24 cellular contexts compared by ENCODE assay signal in genomic region chr3:159848348-159849118, GRCh38. TPM values are rescaled to one million over a fixed set of nuclear protein-coding genes. Genes with fewer than 3 reads are reported as not detected.
DNase-seq lines count a peak whose midpoint lies in the region; ATAC-seq, FAIRE-seq and TF ChIP-seq lines count a peak whose summit lies in the region.
"Had no signal": no experiment of that assay in that cellular context is flagged by ENCODE, and none has a peak within 500 bp of the region (broad histone marks: within the 10 kb centered on the region; RNA-seq: fewer than 3 reads in every experiment).

No MANE protein-coding gene starts in this region.

- H3K4me1 ChIP-seq in heart left ventricle: peaks cover 8 to 91% (median 75%) of the 10 kb centered on the region in 12 donors
- peaks cover 44% of the 10 kb centered on the region for H3K4me1 ChIP-seq in psoas muscle
- H3K4me1 ChIP-seq in A673 (ENCODE audit: insufficient read depth, low read length, poor library complexity, severe bottlenecking): peaks cover 3% of the 10 kb centered on the region

- CTCF ChIA-PET in A673 (lab: Charles Lee): no interaction called here

- TF ChIP-seq POLR2A in heart left ventricle (IDR thresholded peaks at IDR 0.05): no peak

- TF ChIP-seq CTCF in brain (conservative IDR thresholded peaks at IDR 0.05) (no peak), heart left ventricle (IDR thresholded peaks at IDR 0.05) (no peak), psoas muscle (IDR thresholded peaks at IDR 0.05) (no peak), D721Med (IDR thresholded peaks at IDR 0.05; ENCODE audit: insufficient read depth, missing control alignments) (no peak), A673 (conservative IDR thresholded peaks at IDR 0.05; ENCODE audit: low read depth, low read length) (no peak)

- H3K4me3 ChIP-seq in heart left ventricle: no peak overlapping the region
- H3K4me3 ChIP-seq in psoas muscle: no peak overlapping the region
- H3K4me3 ChIP-seq in A673 (ENCODE audit: low read depth, low read length, poor library complexity, severe bottlenecking): no peak overlapping the region
- H3K4me3 ChIP-seq: BLaER1 treated with 17β-estradiol and CSF1 and Interleukin-3, amounts not matched to agents 10 nM and 100 nM; body of pancreas; lower lobe of right lung; stomach; upper lobe of right lung had no signal

- H3K36me3 ChIP-seq in heart left ventricle (no peaks in the 10 kb centered on the region), psoas muscle (ENCODE audit: insufficient read depth in 1 of 2, low read depth in 1 of 2) (no peaks in the 10 kb centered on the region), A673 (ENCODE audit: insufficient read depth, low read length, poor library complexity, severe bottlenecking) (no peaks in the 10 kb centered on the region)
- H3K36me3 ChIP-seq: BLaER1 treated with 17β-estradiol and CSF1 and Interleukin-3, amounts not matched to agents 10 nM and 100 nM; lower lobe of right lung; stomach; upper lobe of right lung; WERI-Rb-1 had no signal

- no TSS peak for BruUV-seq in A673 (replicated peaks; lab: Mats Ljungman, UMichigan)

- H3K9me3 Mint-ChIP-seq in brain: peaks cover 0 to 12% (median 7%) of the 10 kb centered on the region in 5 experiments

- POLR2A ChIA-PET in A673 (lab: Charles Lee; ENCODE audit: low non-redundant PET): no interaction called here

- in situ Hi-C loops in G401 (cut with HindIII; ENCODE audit: low sequenced_read_pairs): no loop called here

- peak overlapping the region in 10 of 12 donors; percentile 4 to 93 (median 51) for H3K27ac ChIP-seq in heart left ventricle
- peak overlapping the region; percentile 53 for H3K27ac ChIP-seq in psoas muscle
- no peak overlapping the region for H3K27ac ChIP-seq in A673 (ENCODE audit: low read depth, low read length, poor library complexity, severe bottlenecking)
- H3K27ac ChIP-seq: body of pancreas, HL-60, lower lobe of right lung, upper lobe of right lung, WERI-Rb-1 had no signal

- peak overlapping the region; percentile 10 to 66 (median 39) for H3K27ac Mint-ChIP-seq in brain
- H3K27ac Mint-ChIP-seq: immature natural killer cell had no signal

- peak; percentile 59 to 75 (median 64) for ATAC-seq in heart left ventricle
- peak in 1 of 4 donors; percentile 12 for ATAC-seq in psoas muscle
- ATAC-seq: body of pancreas, lower lobe of right lung, upper lobe of right lung had no signal

- H3K4me1 Mint-ChIP-seq in brain: peaks cover 93% of the 10 kb centered on the region
- H3K4me1 Mint-ChIP-seq: immature natural killer cell had no signal

- H3K36me3 Mint-ChIP-seq in brain: peaks cover 16% of the 10 kb centered on the region
- H3K36me3 Mint-ChIP-seq: immature natural killer cell had no signal

- WGBS in heart left ventricle, 4 donors: 15 to 41% (median 33%) methylated on average over 3 of the region's 3 CpGs
- WGBS in psoas muscle, 3 donors: 10 to 30% (median 20%) methylated on average over 3 of the region's 3 CpGs

- no peaks in the 10 kb centered on the region for H3K9me3 ChIP-seq in heart left ventricle
- H3K9me3 ChIP-seq in psoas muscle: no peaks in the 10 kb centered on the region
- H3K9me3 ChIP-seq in A673 (ENCODE audit: low read depth, low read length, poor library complexity, severe bottlenecking): no peaks in the 10 kb centered on the region
- H3K9me3 ChIP-seq: body of pancreas, lower lobe of right lung, stomach, upper lobe of right lung had no signal

- H3K27me3 ChIP-seq in heart left ventricle (no peaks in the 10 kb centered on the region), psoas muscle (ENCODE audit: insufficient read depth in 3 of 3, low read length in 2 of 3) (no peaks in the 10 kb centered on the region), A673 (replicated peaks; ENCODE audit: insufficient read depth, low read depth, low read length, poor library complexity) (no peaks in the 10 kb centered on the region)
- H3K27me3 ChIP-seq: BLaER1 treated with 17β-estradiol and CSF1 and Interleukin-3, amounts not matched to agents 10 nM and 100 nM; body of pancreas; stomach; upper lobe of right lung had no signal

- no peaks in the 10 kb centered on the region for H3K27me3 Mint-ChIP-seq in brain

- no peak for FAIRE-seq in D721Med (lab: Jason Lieb, UNC)
- FAIRE-seq: H1 had no signal

- peak overlapping the region in 1 of 5 experiments; percentile 11 for H3K4me3 Mint-ChIP-seq in brain
- H3K4me3 Mint-ChIP-seq: immature natural killer cell had no signal

- intact Hi-C loops in heart left ventricle (cut with DNase I) (no loop called here), psoas muscle (cut with DNase I) (no loop called here), A673 (cut with micrococcal nuclease; ENCODE audit: unreplicated experiment) (no loop called here)

- peak; percentile 80 for DNase-seq in G401 (ENCODE audit: low spot score)
- DNase-seq in heart left ventricle: peak in 3 of 5 donors; percentile 64 to 77 (median 68)
- DNase-seq in psoas muscle: no peak
- DNase-seq in D721Med (ENCODE audit: insufficient read length, low spot score): no peak
- DNase-seq in A673 (ENCODE audit: low spot score): no peak
- DNase-seq in dermis blood vessel endothelial cell: no peak
- no peak for DNase-seq in activated CD4-positive, alpha-beta T cell treated with anti-CD3 and anti-CD28 coated beads, Interleukin-2, amount 50 U/mL, for 1 hour
- DNase-seq: activated CD4-positive, alpha-beta T cell treated with anti-CD3 and anti-CD28 coated beads, Interleukin-2, amount 50 U/mL, for 48 hours; activated CD8-positive, alpha-beta memory T cell treated with anti-CD3 and anti-CD28 coated beads, Interleukin-2, amount 50 U/mL, for 48 hours; activated effector memory CD4-positive, alpha-beta T cell treated with Interleukin-2 at 50 U/mL for 16 hours; body of pancreas; cortex of kidney; immature natural killer cell; lower lobe of right lung; NCI-H1417; NCI-H748 treated with DMSO at 0.1 percent for 48 hours; stimulated activated CD4-positive, alpha-beta T cell treated with anti-CD3 and anti-CD28 coated beads, Interleukin-15, amount 100 ng/mL, for 24 hours; stomach; upper lobe of right lung; WERI-Rb-1 had no signal

RNA-seq across cellular contexts. Expression of gene SCHIP1, which starts 8.9 kb away (rescaled TPM):
- 0.25 and 5.0 TPM in 2 replicates for total RNA-seq in G401 (2014; rRNA removed; shearing (Covaris generic))
- polyA plus RNA-seq in brain (ENCODE audit: insufficient read depth, low read depth, low replicate concordance) (51.7 TPM), heart left ventricle (100 to 1,000 TPM in 1 of 2 donors, 10 to 100 TPM in 1; 23.8 to 100 TPM), psoas muscle (100 to 1,000 TPM in 1 of 3 donors, 10 to 100 TPM in 2; 27.1 to 129 (median 68.6) TPM)
- total RNA-seq in heart left ventricle (100 to 1,000 TPM in 1 of 9 donors, 10 to 100 TPM in 8; 38.8 to 137 (median 49.9) TPM), psoas muscle (100 to 1,000 TPM in 2 of 4 donors, 10 to 100 TPM in 2; 49.1 to 206 (median 90.3) TPM), A673 (2021) (0.11 and 0.35 TPM in 2 replicates), dermis blood vessel endothelial cell (13.4 and 27.7 TPM in 2 replicates)
- polyA plus RNA-seq: immature natural killer cell had no signal

Comparison
In these comparisons a context has a peak if more than half of its experiments do, and no peak if none do; other contexts are left out.
1. DNase-seq: peak in G401 (single experiment) and heart left ventricle (3 of 5); none in psoas muscle (0 of 2), D721Med (single experiment), A673 (single experiment), dermis blood vessel endothelial cell (single experiment) and activated CD4-positive, alpha-beta T cell treated with anti-CD3 and anti-CD28 coated beads, Interleukin-2, amount 50 U/mL, for 1 hour (single experiment).